In genomic region chr5:39702928-39703327, GRCh38 we compare ENCODE assay signal across 21 cellular contexts.
"Had no signal": no experiment of that assay in that cellular context is flagged by ENCODE, and none has a peak within 500 bp of the region (broad histone marks: within the 10 kb centered on the region; RNA-seq: fewer than 3 reads in every experiment).

No MANE protein-coding gene starts in this region.

- H3K4me1 ChIP-seq: esophagus muscularis mucosa, gastrocnemius medialis, heart right ventricle, left lung, lower lobe of right lung had no signal

- H3K9me3 ChIP-seq: esophagus muscularis mucosa, gastrocnemius medialis, heart right ventricle, left lung, lower lobe of right lung, mucosa of descending colon had no signal

- H3K27ac ChIP-seq: coronary artery, dorsolateral prefrontal cortex, esophagus muscularis mucosa, gastrocnemius medialis, heart right ventricle, left lung, lower lobe of right lung had no signal

- H3K27me3 ChIP-seq: esophagus muscularis mucosa, gastrocnemius medialis, left lung had no signal

- ATAC-seq: gastrocnemius medialis; heart right ventricle; left cardiac atrium; left lung; left ventricle myocardium superior; lower lobe of right lung; mucosa of descending colon; naive thymus-derived CD8-positive, alpha-beta T cell had no signal

- DNase-seq: dermis blood vessel endothelial cell; dorsolateral prefrontal cortex; effector CD4-positive, alpha-beta T cell; effector memory CD4-positive, alpha-beta T cell; foreskin fibroblast; foreskin melanocyte; gastrocnemius medialis; glutamatergic neuron; head of caudate nucleus; heart right ventricle; hippocampal formation; left cardiac atrium; left lung; left ventricle myocardium superior; lower lobe of right lung; mesendoderm; mucosa of descending colon; naive B cell; naive thymus-derived CD8-positive, alpha-beta T cell had no signal

- H3K36me3 ChIP-seq: esophagus muscularis mucosa, gastrocnemius medialis, heart right ventricle, left lung, lower lobe of right lung had no signal

- H3K4me3 ChIP-seq: coronary artery, dorsolateral prefrontal cortex, esophagus muscularis mucosa, gastrocnemius medialis, heart right ventricle, left lung, lower lobe of right lung, mucosa of descending colon had no signal
